ENCODE assay signal across 31 cellular contexts in genomic region chr15:36026627-36027026, GRCh38.
"Had no signal": no experiment of that assay in that cellular context is flagged by ENCODE, and none has a peak within 500 bp of the region (broad histone marks: within the 10 kb centered on the region; RNA-seq: fewer than 3 reads in every experiment).

No MANE protein-coding gene starts in this region.

- H3K27ac Mint-ChIP-seq: natural killer cell; nephron; neural progenitor cell; progenitor cell of endocrine pancreas; stimulated activated memory B cell treated with anti-CD40 and anti-IgM and Interleukin-4, amounts not matched to agents 10 μg/mL and 1 μg/mL and 100 μg/mL, for 72 hours; stimulated activated naive CD8-positive, alpha-beta T cell treated with anti-CD3 and anti-CD28 coated beads, Interleukin-15, amount 100 ng/mL, for 72 hours; type B pancreatic cell had no signal

- H3K79me2 ChIP-seq: parathyroid adenoma had no signal

- H3K9me3 Mint-ChIP-seq: nephron; neural progenitor cell; stimulated activated naive CD8-positive, alpha-beta T cell treated with anti-CD3 and anti-CD28 coated beads, Interleukin-15, amount 100 ng/mL, for 72 hours; type B pancreatic cell had no signal

- H3K4me3 Mint-ChIP-seq: natural killer cell; nephron; neural progenitor cell; stimulated activated memory B cell treated with anti-CD40 and anti-IgM and Interleukin-4, amounts not matched to agents 10 μg/mL and 1 μg/mL and 100 μg/mL, for 72 hours; stimulated activated naive CD8-positive, alpha-beta T cell treated with anti-CD3 and anti-CD28 coated beads, Interleukin-15, amount 100 ng/mL, for 72 hours; type B pancreatic cell had no signal

- H3K27ac ChIP-seq: neural progenitor cell, ovary, parathyroid adenoma, psoas muscle, skin epidermis, spleen, suprapubic skin, testis, tibial artery, transverse colon, upper lobe of right lung, uterus had no signal

- H3K4me3 ChIP-seq: neural progenitor cell, ovary, psoas muscle, skin epidermis, smooth muscle cell, spleen, suprapubic skin, testis, tibial artery, transverse colon, upper lobe of right lung, uterus had no signal

- H3K27me3 Mint-ChIP-seq: progenitor cell of endocrine pancreas; stimulated activated memory B cell treated with anti-CD40 and anti-IgM and Interleukin-4, amounts not matched to agents 10 μg/mL and 1 μg/mL and 100 μg/mL, for 72 hours had no signal

- H3K4me1 Mint-ChIP-seq: natural killer cell; neural progenitor cell; stimulated activated memory B cell treated with anti-CD40 and anti-IgM and Interleukin-4, amounts not matched to agents 10 μg/mL and 1 μg/mL and 100 μg/mL, for 72 hours; stimulated activated naive CD8-positive, alpha-beta T cell treated with anti-CD3 and anti-CD28 coated beads, Interleukin-15, amount 100 ng/mL, for 72 hours had no signal

- H3K36me3 ChIP-seq: neural progenitor cell, ovary, spleen, suprapubic skin, tibial artery, transverse colon, upper lobe of right lung, uterus had no signal

- H3K9ac ChIP-seq: neural progenitor cell, parathyroid adenoma had no signal

- H3K9me3 ChIP-seq: ovary, psoas muscle, spleen, suprapubic skin, testis, tibial artery, transverse colon, upper lobe of right lung, uterus had no signal

- H2AFZ ChIP-seq: neural progenitor cell, parathyroid adenoma had no signal

- DNase-seq: natural killer cell; occipital lobe; ovary; posterior cingulate gyrus; psoas muscle; right cardiac atrium; spleen; stimulated activated CD4-positive, alpha-beta T cell treated with anti-CD3 and anti-CD28 coated beads, Interleukin-12 subunit alpha, Interleukin-12 subunit beta, amount 100 ng/mL, for 4 hours; stimulated activated CD4-positive, alpha-beta T cell treated with anti-CD3 and anti-CD28 coated beads, Interleukin-1b, Interleukin-23, amount 100 ng/mL, for 48 hours; stimulated activated CD4-positive, alpha-beta T cell treated with anti-CD3 and anti-CD28 coated beads, Interleukin-4, amount 100 ng/mL, for 1 hour; stimulated activated CD4-positive, alpha-beta T cell treated with anti-CD3 and anti-CD28 coated beads, Interleukin-4, amount 100 ng/mL, for 4 hours; stimulated activated CD8-positive, alpha-beta memory T cell treated with anti-CD3 and anti-CD28 coated beads, Interleukin-4, amount 100 ng/mL, for 48 hours; stimulated activated naive CD4-positive, alpha-beta T cell; stimulated activated naive CD8-positive, alpha-beta T cell treated with anti-CD3 and anti-CD28 coated beads, Interleukin-15, amount 100 ng/mL, for 72 hours; stimulated activated naive CD8-positive, alpha-beta T cell treated with anti-CD3 and anti-CD28 coated beads, Interleukin-15, Interleukin-2, amounts not matched to agents 100 U/mL and 50 U/mL, for 24 hours; substantia nigra; testis; tibial artery; transverse colon; upper lobe of right lung; uterus had no signal

- H3K4me1 ChIP-seq: neural progenitor cell, parathyroid adenoma, psoas muscle, spleen, suprapubic skin, testis, tibial artery, transverse colon, upper lobe of right lung, uterus had no signal

- H3K4me2 ChIP-seq: neural progenitor cell, smooth muscle cell had no signal

- H3K27me3 ChIP-seq: neural progenitor cell, ovary, spleen, suprapubic skin, testis, tibial artery, transverse colon, upper lobe of right lung, uterus had no signal

- H3K36me3 Mint-ChIP-seq: natural killer cell; neural progenitor cell; stimulated activated memory B cell treated with anti-CD40 and anti-IgM and Interleukin-4, amounts not matched to agents 10 μg/mL and 1 μg/mL and 100 μg/mL, for 72 hours; type B pancreatic cell had no signal

- ATAC-seq: natural killer cell; psoas muscle; right cardiac atrium; sciatic nerve; stimulated activated memory B cell treated with anti-CD40 and anti-IgM and Interleukin-4, amounts not matched to agents 10 μg/mL and 1 μg/mL and 100 μg/mL, for 72 hours; stimulated activated naive CD8-positive, alpha-beta T cell treated with anti-CD3 and anti-CD28 coated beads, Interleukin-15, amount 100 ng/mL, for 72 hours; stimulated activated naive CD8-positive, alpha-beta T cell treated with anti-CD3 and anti-CD28 coated beads, Interleukin-15, Interleukin-2, amounts not matched to agents 100 U/mL and 50 U/mL, for 24 hours; upper lobe of right lung had no signal
